Comparison of ENCODE assay signal across 1 cellular context in the genomic region with DNA sequence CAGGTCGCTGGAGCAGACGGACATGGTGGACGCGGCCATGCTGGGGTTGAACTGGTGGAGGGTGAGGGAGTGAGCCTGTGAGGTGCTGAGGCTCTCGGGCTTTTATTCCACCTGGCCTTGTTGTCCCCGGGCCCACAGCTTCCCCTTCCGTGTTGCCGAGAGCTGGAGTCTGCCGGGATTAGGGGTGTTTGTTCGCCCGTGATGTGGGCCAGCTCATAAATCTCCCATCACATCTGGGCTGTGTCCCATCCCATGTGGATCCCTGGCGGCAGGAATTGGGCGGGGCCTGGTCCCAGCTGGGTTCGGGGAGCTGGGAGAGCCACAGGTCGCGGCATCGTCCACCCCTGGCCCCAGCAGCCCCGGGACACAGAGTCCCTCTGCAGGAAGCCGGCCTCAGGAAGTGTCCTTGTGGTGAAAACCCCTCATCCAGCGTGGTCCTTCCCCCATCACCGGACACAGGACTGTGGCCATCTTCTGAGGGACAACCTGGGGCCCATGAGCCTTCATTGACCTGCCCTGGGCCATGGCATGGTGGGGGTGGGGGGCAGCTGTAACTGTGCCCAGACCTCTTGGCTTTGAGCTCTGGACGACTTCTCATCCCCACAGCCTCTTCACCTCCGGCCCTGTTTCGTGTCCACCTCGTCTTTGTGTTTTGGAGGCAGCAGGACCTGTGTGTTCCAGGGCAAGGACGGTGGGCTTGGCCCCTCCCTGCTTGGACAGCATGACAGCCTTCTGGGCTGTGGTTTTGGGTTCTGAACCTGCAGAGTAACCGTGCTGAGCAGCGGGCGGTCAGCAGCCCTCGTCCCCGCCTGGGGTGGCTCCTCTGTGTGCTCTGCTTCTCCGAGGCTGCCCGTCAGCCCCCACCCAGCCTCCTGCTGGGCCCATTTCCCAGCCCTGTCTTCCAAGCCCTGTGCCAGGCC.
TF ChIP-seq lines count a peak whose summit lies in the region.

A gene with protein sequence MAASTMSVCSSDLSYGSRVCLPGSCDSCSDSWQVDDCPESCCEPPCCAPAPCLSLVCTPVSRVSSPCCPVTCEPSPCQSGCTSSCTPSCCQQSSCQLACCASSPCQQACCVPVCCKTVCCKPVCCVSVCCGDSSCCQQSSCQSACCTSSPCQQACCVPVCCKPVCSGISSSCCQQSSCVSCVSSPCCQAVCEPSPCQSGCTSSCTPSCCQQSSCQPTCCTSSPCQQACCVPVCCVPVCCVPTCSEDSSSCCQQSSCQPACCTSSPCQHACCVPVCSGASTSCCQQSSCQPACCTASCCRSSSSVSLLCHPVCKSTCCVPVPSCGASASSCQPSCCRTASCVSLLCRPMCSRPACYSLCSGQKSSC (minus strand): TSS at position 60 of the 920 bp plus-strand sequence. CDS start 21 bp downstream, at position 39.

TF ChIP-seq in liver, 16 proteins besides CTCF, POLR2A, EP300 and RAD21 (continued from another document):
- no peak for TF ChIP-seq SP1 (IDR thresholded peaks at IDR 0.05)
- no peak for TF ChIP-seq FOXA2 (IDR thresholded peaks at IDR 0.05)
- no peak for TF ChIP-seq FOXA1 (IDR thresholded peaks at IDR 0.05)
- no peak for TF ChIP-seq NR2F2 (IDR thresholded peaks at IDR 0.05)
- TF ChIP-seq, protein P1, sequence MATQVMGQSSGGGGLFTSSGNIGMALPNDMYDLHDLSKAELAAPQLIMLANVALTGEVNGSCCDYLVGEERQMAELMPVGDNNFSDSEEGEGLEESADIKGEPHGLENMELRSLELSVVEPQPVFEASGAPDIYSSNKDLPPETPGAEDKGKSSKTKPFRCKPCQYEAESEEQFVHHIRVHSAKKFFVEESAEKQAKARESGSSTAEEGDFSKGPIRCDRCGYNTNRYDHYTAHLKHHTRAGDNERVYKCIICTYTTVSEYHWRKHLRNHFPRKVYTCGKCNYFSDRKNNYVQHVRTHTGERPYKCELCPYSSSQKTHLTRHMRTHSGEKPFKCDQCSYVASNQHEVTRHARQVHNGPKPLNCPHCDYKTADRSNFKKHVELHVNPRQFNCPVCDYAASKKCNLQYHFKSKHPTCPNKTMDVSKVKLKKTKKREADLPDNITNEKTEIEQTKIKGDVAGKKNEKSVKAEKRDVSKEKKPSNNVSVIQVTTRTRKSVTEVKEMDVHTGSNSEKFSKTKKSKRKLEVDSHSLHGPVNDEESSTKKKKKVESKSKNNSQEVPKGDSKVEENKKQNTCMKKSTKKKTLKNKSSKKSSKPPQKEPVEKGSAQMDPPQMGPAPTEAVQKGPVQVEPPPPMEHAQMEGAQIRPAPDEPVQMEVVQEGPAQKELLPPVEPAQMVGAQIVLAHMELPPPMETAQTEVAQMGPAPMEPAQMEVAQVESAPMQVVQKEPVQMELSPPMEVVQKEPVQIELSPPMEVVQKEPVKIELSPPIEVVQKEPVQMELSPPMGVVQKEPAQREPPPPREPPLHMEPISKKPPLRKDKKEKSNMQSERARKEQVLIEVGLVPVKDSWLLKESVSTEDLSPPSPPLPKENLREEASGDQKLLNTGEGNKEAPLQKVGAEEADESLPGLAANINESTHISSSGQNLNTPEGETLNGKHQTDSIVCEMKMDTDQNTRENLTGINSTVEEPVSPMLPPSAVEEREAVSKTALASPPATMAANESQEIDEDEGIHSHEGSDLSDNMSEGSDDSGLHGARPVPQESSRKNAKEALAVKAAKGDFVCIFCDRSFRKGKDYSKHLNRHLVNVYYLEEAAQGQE (IDR thresholded peaks at IDR 0.05): no peak
- no peak for TF ChIP-seq TAF1 (conservative IDR thresholded peaks at IDR 0.05)
- no peak for TF ChIP-seq JUND (IDR thresholded peaks at IDR 0.05)
